In genomic region chr9:15306757-15307522, GRCh38 we compare ENCODE assay signal across 8 cellular contexts. TPM values are rescaled to one million over a fixed set of nuclear protein-coding genes. Genes with fewer than 3 reads are reported as not detected.
DNase-seq lines count a peak whose midpoint lies in the region; ATAC-seq, FAIRE-seq and TF ChIP-seq lines count a peak whose summit lies in the region.

TSS of gene TTC39B (minus strand) at chr9:15307216. CDS start at chr9:15307125, 91 bp downstream.

- H3K4me3 Mint-ChIP-seq in IgD-negative memory B cell, result peak within 1 kb of the TSS; percentile 87 to 98 (median 96)
- H3K4me3 Mint-ChIP-seq in activated T-helper 2 cell treated with anti-CD3 and anti-CD28 coated beads, Interferon-gamma antibody, Interleukin-2, Interleukin-4, amounts not matched to agents 10 μg/mL and 5 μg/mL and 100 μg/mL, durations not matched to agents 14 hours and 24 hours and 36 hours (ENCODE audit: low read depth), result peak within 1 kb of the TSS; percentile 98
- H3K4me3 Mint-ChIP-seq in natural killer cell treated with Interleukin-12 subunit alpha and Interleukin-12 subunit beta and Interleukin-15 and Interleukin-18, amount 100 ng/mL, for 72 hours, result peak within 1 kb of the TSS; percentile 85

- peak; percentile 94 for ATAC-seq in GM21619 (IDR thresholded peaks at IDR 0.05; ENCODE audit: unreplicated experiment)
- ATAC-seq in natural killer cell treated with Interleukin-12 subunit alpha and Interleukin-12 subunit beta and Interleukin-15 and Interleukin-18, amount 100 ng/mL, for 72 hours, result peak; percentile 98 to 99

- no peak for TF ChIP-seq CTCF in fibroblast of the aortic adventitia (IDR thresholded peaks at IDR 0.05; ENCODE audit: insufficient read depth, low read length)

- FAIRE-seq in RCC 7860 (lab: Jason Lieb, UNC), result peak; percentile 2

- peak within 1 kb of the TSS; percentile 84 for H3K4me3 ChIP-seq in fibroblast of the aortic adventitia (ENCODE audit: low read depth, low read length)

- H3K36me3 Mint-ChIP-seq in IgD-negative memory B cell, result no peaks in the 10 kb centered on the region
- peaks cover 11% of the 10 kb centered on the region for H3K36me3 Mint-ChIP-seq in activated T-helper 2 cell treated with anti-CD3 and anti-CD28 coated beads, Interferon-gamma antibody, Interleukin-2, Interleukin-4, amounts not matched to agents 10 μg/mL and 5 μg/mL and 100 μg/mL, durations not matched to agents 14 hours and 24 hours and 36 hours (ENCODE audit: low read depth)
- H3K36me3 Mint-ChIP-seq in natural killer cell treated with Interleukin-12 subunit alpha and Interleukin-12 subunit beta and Interleukin-15 and Interleukin-18, amount 100 ng/mL, for 72 hours, result no peaks in the 10 kb centered on the region

- peaks cover 20 to 22% (median 22%) of the 10 kb centered on the region in 3 donors for H3K4me1 Mint-ChIP-seq in IgD-negative memory B cell
- peaks cover 49% of the 10 kb centered on the region for H3K4me1 Mint-ChIP-seq in activated T-helper 2 cell treated with anti-CD3 and anti-CD28 coated beads, Interferon-gamma antibody, Interleukin-2, Interleukin-4, amounts not matched to agents 10 μg/mL and 5 μg/mL and 100 μg/mL, durations not matched to agents 14 hours and 24 hours and 36 hours (ENCODE audit: low read depth)
- H3K4me1 Mint-ChIP-seq in natural killer cell treated with Interleukin-12 subunit alpha and Interleukin-12 subunit beta and Interleukin-15 and Interleukin-18, amount 100 ng/mL, for 72 hours (ENCODE audit: low read depth in 2 of 2), result peaks cover 30 to 39% of the 10 kb centered on the region in 2 donors

- intact Hi-C loops in activated T-helper 2 cell treated with anti-CD3 and anti-CD28 coated beads, Interferon-gamma antibody, Interleukin-2, Interleukin-4, amounts not matched to agents 10 μg/mL and 5 μg/mL and 100 μg/mL, durations not matched to agents 14 hours and 24 hours and 36 hours (cut with micrococcal nuclease), result loop anchor here (1.0 to 5.0 kb wide), 3 partner anchors 8 to 115 kb away; partner anchors contain the start of gene SNAPC3

- peaks cover 0 to 2% (median 0%) of the 10 kb centered on the region in 3 donors for H3K9me3 Mint-ChIP-seq in IgD-negative memory B cell
- H3K9me3 Mint-ChIP-seq in activated T-helper 2 cell treated with anti-CD3 and anti-CD28 coated beads, Interferon-gamma antibody, Interleukin-2, Interleukin-4, amounts not matched to agents 10 μg/mL and 5 μg/mL and 100 μg/mL, durations not matched to agents 14 hours and 24 hours and 36 hours, result no peaks in the 10 kb centered on the region
- H3K9me3 Mint-ChIP-seq in natural killer cell treated with Interleukin-12 subunit alpha and Interleukin-12 subunit beta and Interleukin-15 and Interleukin-18, amount 100 ng/mL, for 72 hours, result no peaks in the 10 kb centered on the region

- H3K27ac Mint-ChIP-seq in IgD-negative memory B cell, result peak within 1 kb of the TSS; percentile 77 to 83 (median 78)
- peak within 1 kb of the TSS; percentile 94 for H3K27ac Mint-ChIP-seq in activated T-helper 2 cell treated with anti-CD3 and anti-CD28 coated beads, Interferon-gamma antibody, Interleukin-2, Interleukin-4, amounts not matched to agents 10 μg/mL and 5 μg/mL and 100 μg/mL, durations not matched to agents 14 hours and 24 hours and 36 hours
- H3K27ac Mint-ChIP-seq in natural killer cell treated with Interleukin-12 subunit alpha and Interleukin-12 subunit beta and Interleukin-15 and Interleukin-18, amount 100 ng/mL, for 72 hours, result peak within 1 kb of the TSS; percentile 68 to 82

- H3K27me3 Mint-ChIP-seq in IgD-negative memory B cell, result no peaks in the 10 kb centered on the region
- H3K27me3 Mint-ChIP-seq in activated T-helper 2 cell treated with anti-CD3 and anti-CD28 coated beads, Interferon-gamma antibody, Interleukin-2, Interleukin-4, amounts not matched to agents 10 μg/mL and 5 μg/mL and 100 μg/mL, durations not matched to agents 14 hours and 24 hours and 36 hours (ENCODE audit: low read depth), result no peaks in the 10 kb centered on the region
- no peaks in the 10 kb centered on the region for H3K27me3 Mint-ChIP-seq in natural killer cell treated with Interleukin-12 subunit alpha and Interleukin-12 subunit beta and Interleukin-15 and Interleukin-18, amount 100 ng/mL, for 72 hours

- DNase-seq in DMS53 (lab: John Stamatoyannopoulos, UW), result peak; percentile 88
- peak; percentile 75 for DNase-seq in RCC 7860 (ENCODE audit: low spot score)
- DNase-seq in activated T-helper 2 cell treated with anti-CD3 and anti-CD28 coated beads, Interferon-gamma antibody, Interleukin-2, Interleukin-4, amounts not matched to agents 10 μg/mL and 5 μg/mL and 100 μg/mL, durations not matched to agents 14 hours and 24 hours and 36 hours (ENCODE audit: low spot score), result peak; percentile 79
- peak; percentile 86 for DNase-seq in fibroblast of the aortic adventitia (ENCODE audit: low read depth)
- peak; percentile 96 for DNase-seq in natural killer cell treated with Interleukin-12 subunit alpha and Interleukin-12 subunit beta and Interleukin-15 and Interleukin-18, amount 100 ng/mL, for 72 hours (ENCODE audit: low spot score)
- DNase-seq in stimulated activated naive CD4-positive, alpha-beta T cell treated with Interleukin-2 at 50 U/mL for 16 hours (lab: John Stamatoyannopoulos, UW), result peak; percentile 77

RNA-seq across cellular contexts. Expression of gene TTC39B, which starts in this region (rescaled TPM):
- 0.36 TPM for polyA plus RNA-seq in IgD-negative memory B cell
- total RNA-seq in activated T-helper 2 cell treated with anti-CD3 and anti-CD28 coated beads, Interferon-gamma antibody, Interleukin-2, Interleukin-4, amounts not matched to agents 10 μg/mL and 5 μg/mL and 100 μg/mL, durations not matched to agents 14 hours and 24 hours and 36 hours, result 8.9 and 10.5 TPM in 2 replicates
- 8.2 and 22.1 TPM in 2 replicates for total RNA-seq in fibroblast of the aortic adventitia (ENCODE audit: low replicate concordance)
- total RNA-seq in natural killer cell treated with Interleukin-12 subunit alpha and Interleukin-12 subunit beta and Interleukin-15 and Interleukin-18, amount 100 ng/mL, for 72 hours, result 10 to 100 TPM; 12.4 to 20.6 TPM

Comparison
In these comparisons a context has a peak if more than half of its experiments do, and no peak if none do; other contexts are left out.
1. Peak in every context shown above with its lines: DNase-seq, ATAC-seq and H3K4me3 ChIP-seq.